ENCODE assay signal across 31 cellular contexts in genomic region chr5:101035425-101035824, GRCh38.
"Had no signal": no experiment of that assay in that cellular context is flagged by ENCODE, and none has a peak within 500 bp of the region (broad histone marks: within the 10 kb centered on the region; RNA-seq: fewer than 3 reads in every experiment).

No MANE protein-coding gene starts in this region.

- ATAC-seq: Panc1, Right ventricle myocardium inferior, SK-N-SH treated with all-trans-retinoic acid at 6 μM for 48 hours, T-cell had no signal

- H3K4me1 Mint-ChIP-seq: T-cell had no signal

- H3K4me1 ChIP-seq: SJCRH30 had no signal

- H3K4me2 ChIP-seq: PC-9 had no signal

- H3K4me3 Mint-ChIP-seq: T-cell had no signal

- H3K9me3 ChIP-seq: SJCRH30 had no signal

- FAIRE-seq: RCC 7860 had no signal

- H3K27ac ChIP-seq: PC-9, RWPE1, SJCRH30, SK-N-MC had no signal

- H3K27ac Mint-ChIP-seq: T-cell had no signal

- H3K36me3 ChIP-seq: SJCRH30 had no signal

- H3K4me3 ChIP-seq: PC-9, SJCRH30, SK-N-MC had no signal

- H2AFZ ChIP-seq: PC-9 had no signal

- H3K27me3 ChIP-seq: SJCRH30 had no signal

- H3K36me3 Mint-ChIP-seq: T-cell had no signal

- DNase-seq: Karpas-422, MM.1S, MV-4-11, NCI-H1092, NCI-H1105, NCI-H1417 treated with DMSO at 0.1 percent for 48 hours, NCI-H1436 treated with DMSO at 0.1 percent for 48 hours, NCI-H1694 treated with DMSO at 0.1 percent for 48 hours, NCI-H187 treated with DMSO at 0.1 percent for 48 hours, NCI-H2029, NCI-H2081, NCI-H2171 treated with DMSO at 0.1 percent for 48 hours, NCI-H2227 treated with DMSO at 0.1 percent for 48 hours, NCI-H345, NCI-H446, NCI-H510A treated with DMSO at 0.1 percent for 48 hours, NCI-H524 treated with DMSO at 0.1 percent for 48 hours, NCI-H69, NCI-H748 treated with DMSO at 0.1 percent for 48 hours, NCI-H82, PC-9, SHP77, SIG-M5, SJCRH30, T-cell had no signal
